In genomic region chr16:54033747-54034146, GRCh38 we compare ENCODE assay signal across 22 cellular contexts.
A peak's percentile ranks its signal among the peaks of the same experiment; 100 is the strongest.
DNase-seq lines count a peak whose midpoint lies in the region; ATAC-seq, FAIRE-seq and TF ChIP-seq lines count a peak whose summit lies in the region.
"Had no signal": no experiment of that assay in that cellular context is flagged by ENCODE, and none has a peak within 500 bp of the region (broad histone marks: within the 10 kb centered on the region; RNA-seq: fewer than 3 reads in every experiment).

No MANE protein-coding gene starts in this region.

- H3K4me1 ChIP-seq in PC-9 (replicated peaks; ENCODE audit: insufficient read depth) = peaks cover 48% of the 10 kb centered on the region
- no peaks in the 10 kb centered on the region for H3K4me1 ChIP-seq in A673 (ENCODE audit: insufficient read depth, low read length, poor library complexity, severe bottlenecking)

- DNase-seq in PC-9 = no peak
- DNase-seq in bronchial epithelial cell (ENCODE audit: low read depth) = peak; percentile 86
- DNase-seq in GM12892 (ENCODE audit: insufficient read length) = no peak
- no peak for DNase-seq in A673 (ENCODE audit: low spot score)
- DNase-seq: CD4-positive, CD25-positive, alpha-beta regulatory T cell; CD8-positive, alpha-beta T cell; DMS 273 treated with DMSO at 0.1 percent for 48 hours; DMS79; EL; GDM1; GM23248; H7; HCEC 1CT had no signal

- H4K20me1 ChIP-seq in PC-9 (ENCODE audit: insufficient read depth) = no peaks in the 10 kb centered on the region
- H4K20me1 ChIP-seq: BLaER1 had no signal

- no peak for TF ChIP-seq POLR2A in GM12892 (IDR thresholded peaks at IDR 0.05; ENCODE audit: low read depth, low read length)

- no peak overlapping the region for H3K27ac Mint-ChIP-seq in activated T-helper 17 cell treated with anti-CD3 and anti-CD28 coated beads, Interleukin-2, amount 50 U/mL, for 72 hours
- H3K27ac Mint-ChIP-seq: B cell; CD4-positive, CD25-positive, alpha-beta regulatory T cell; CD8-positive, alpha-beta T cell had no signal

- intact Hi-C loops in PC-9 (cut with micrococcal nuclease; ENCODE audit: unreplicated experiment) = no loop called here
- intact Hi-C loops in A673 (cut with micrococcal nuclease; ENCODE audit: unreplicated experiment) = no loop called here

- H3K9me2 ChIP-seq in PC-9 (ENCODE audit: insufficient read depth) = no peaks in the 10 kb centered on the region

- H3K79me2 ChIP-seq in PC-9 (ENCODE audit: low read depth) = no peaks in the 10 kb centered on the region

- ATAC-seq in esophagus mucosa = peak; percentile 24
- ATAC-seq in activated T-helper 17 cell treated with anti-CD3 and anti-CD28 coated beads, Interleukin-2, amount 50 U/mL, for 72 hours (replicated peaks) = no peak
- ATAC-seq: CD8-positive, alpha-beta T cell; GM12878 had no signal

- no peak for TF ChIP-seq CTCF in PC-9 (conservative IDR thresholded peaks at IDR 0.05)
- no peak for TF ChIP-seq CTCF in bronchial epithelial cell (IDR thresholded peaks at IDR 0.05; ENCODE audit: insufficient read depth, low read length, severe bottlenecking)
- TF ChIP-seq CTCF in A673 (conservative IDR thresholded peaks at IDR 0.05; ENCODE audit: low read depth, low read length) = no peak

- no peak overlapping the region for H3K4me3 Mint-ChIP-seq in activated T-helper 17 cell treated with anti-CD3 and anti-CD28 coated beads, Interleukin-2, amount 50 U/mL, for 72 hours
- H3K4me3 Mint-ChIP-seq: B cell; CD4-positive, CD25-positive, alpha-beta regulatory T cell; CD8-positive, alpha-beta T cell had no signal

- H3K36me3 ChIP-seq in PC-9 (ENCODE audit: low read depth) (peaks cover 17% of the 10 kb centered on the region; the same call in 1 of the 2 replicates), bronchial epithelial cell (ENCODE audit: control insufficient read depth, insufficient read depth, low read length) (no peaks in the 10 kb centered on the region), A673 (ENCODE audit: insufficient read depth, low read length, poor library complexity, severe bottlenecking) (no peaks in the 10 kb centered on the region)

- H3K4me3 ChIP-seq in PC-9 (no peak overlapping the region), bronchial epithelial cell (ENCODE audit: low read depth, low read length) (no peak overlapping the region), A673 (ENCODE audit: low read depth, low read length, poor library complexity, severe bottlenecking) (no peak overlapping the region)
- H3K4me3 ChIP-seq: BLaER1, GM12878, GM23248 had no signal

- H3K9me3 Mint-ChIP-seq in activated T-helper 17 cell treated with anti-CD3 and anti-CD28 coated beads, Interleukin-2, amount 50 U/mL, for 72 hours = no peaks in the 10 kb centered on the region

- H3K9me3 ChIP-seq in PC-9 (ENCODE audit: insufficient read depth, low read depth) = peaks cover 22% of the 10 kb centered on the region
- H3K9me3 ChIP-seq in A673 (ENCODE audit: low read depth, low read length, poor library complexity, severe bottlenecking) = no peaks in the 10 kb centered on the region

- H3K27me3 ChIP-seq in PC-9 (ENCODE audit: insufficient read depth, low read depth) (no peaks in the 10 kb centered on the region), bronchial epithelial cell (ENCODE audit: control insufficient read depth, insufficient read depth, low read length) (no peaks in the 10 kb centered on the region), A673 (replicated peaks; ENCODE audit: insufficient read depth, low read depth, low read length, poor library complexity) (no peaks in the 10 kb centered on the region)
- H3K27me3 ChIP-seq: BLaER1 had no signal

- FAIRE-seq in bronchial epithelial cell (lab: Jason Lieb, UNC) = no peak
- no peak for FAIRE-seq in GM12892 (lab: Jason Lieb, UNC)
- FAIRE-seq: D721Med, GM12878, GM19239, H1 had no signal

- H3K27ac ChIP-seq in PC-9 = peak overlapping the region; percentile 3; the same call in 1 of the 2 replicates
- no peak overlapping the region for H3K27ac ChIP-seq in A673 (ENCODE audit: low read depth, low read length, poor library complexity, severe bottlenecking)
- H3K27ac ChIP-seq: BLaER1, C4-2B, GM23248 had no signal

- H3K4me1 Mint-ChIP-seq in activated T-helper 17 cell treated with anti-CD3 and anti-CD28 coated beads, Interleukin-2, amount 50 U/mL, for 72 hours = no peaks in the 10 kb centered on the region
- H3K4me1 Mint-ChIP-seq: B cell; CD4-positive, CD25-positive, alpha-beta regulatory T cell had no signal

- no peak overlapping the region for H2AFZ ChIP-seq in PC-9
- H2AFZ ChIP-seq: GM23248 had no signal

- H3K36me3 Mint-ChIP-seq in activated T-helper 17 cell treated with anti-CD3 and anti-CD28 coated beads, Interleukin-2, amount 50 U/mL, for 72 hours (ENCODE audit: low read depth) = peaks cover 8% of the 10 kb centered on the region

- no peak overlapping the region for H3K4me2 ChIP-seq in PC-9
- H3K4me2 ChIP-seq: BLaER1 had no signal

- BruUV-seq in PC-9 (replicated peaks; lab: Mats Ljungman, UMichigan) (no TSS peak), A673 (replicated peaks; lab: Mats Ljungman, UMichigan) (no TSS peak)

- H3F3A ChIP-seq in PC-9 (ENCODE audit: insufficient read depth, low read depth) = peaks cover 19% of the 10 kb centered on the region; the same call in 1 of the 2 replicates

- CTCF ChIA-PET in PC-9 (lab: Charles Lee) = no interaction called here
- CTCF ChIA-PET in A673 (lab: Charles Lee) = no interaction called here

- POLR2A ChIA-PET in PC-9 (lab: Charles Lee; ENCODE audit: unreplicated experiment) = interaction anchor here (0.8 kb wide), 1 partner anchor 31 kb away, joined by 9 read pairs; no protein-coding TSS in a partner anchor
- POLR2A ChIA-PET in A673 (lab: Charles Lee; ENCODE audit: low non-redundant PET) = no interaction called here

- H3K27me3 Mint-ChIP-seq in activated T-helper 17 cell treated with anti-CD3 and anti-CD28 coated beads, Interleukin-2, amount 50 U/mL, for 72 hours = no peaks in the 10 kb centered on the region
- H3K27me3 Mint-ChIP-seq: B cell; CD4-positive, CD25-positive, alpha-beta regulatory T cell had no signal
